In genomic region chr4:9690608-9691185, GRCh38 we compare ENCODE assay signal across 8 cellular contexts.
DNase-seq lines count a peak whose midpoint lies in the region; ATAC-seq, FAIRE-seq and TF ChIP-seq lines count a peak whose summit lies in the region.
"Not testable (repeated sequence)": the region's sequence is repeated elsewhere in the genome, so short reads cannot be mapped to it uniquely, and the experiment has no call there.

No MANE protein-coding gene starts in this region.

- H3K4me3 ChIP-seq in BLaER1 (peak overlapping the region; percentile 67), esophagus (ENCODE audit: low read depth in 1 of 2, low read length in 2 of 2) (peak overlapping the region; percentile 49 to 65), neural progenitor cell (peak overlapping the region; percentile 59)
- H3K4me3 ChIP-seq in K562, result not testable (repeated sequence)

- H3K9me1 ChIP-seq in K562 (ENCODE audit: control insufficient read depth, insufficient read depth, low read length), result not testable (repeated sequence)

- peak overlapping the region; percentile 86 for H3K4me2 ChIP-seq in BLaER1
- H3K4me2 ChIP-seq in K562 (ENCODE audit: insufficient read depth, low read length), result peak overlapping the region; percentile 66; the same call in 1 of the 2 replicates
- peak overlapping the region; percentile 68 for H3K4me2 ChIP-seq in neural progenitor cell

- FAIRE-seq in K562 (lab: Jason Lieb, UNC), result not testable (repeated sequence)

- not testable (repeated sequence) for TF ChIP-seq CTCF in K562 (IDR thresholded peaks at IDR 0.05 in 2 of 3, conservative IDR thresholded peaks at IDR 0.05 in 1 of 3; ENCODE audit: insufficient read depth in 2 of 3, low read depth in 1 of 3, low read length in 3 of 3); neural progenitor cell (IDR thresholded peaks at IDR 0.05)

- not testable (repeated sequence) for H3K9me3 Mint-ChIP-seq in IgD-negative memory B cell; activated CD4-positive, alpha-beta T cell treated with anti-CD3 and anti-CD28 coated beads, Interleukin-2, amount 10 ng/mL, durations not matched to agents 24 days and 14 days; neural progenitor cell; stimulated activated naive CD8-positive, alpha-beta T cell treated with anti-CD3 and anti-CD28 coated beads, Interleukin-15, Interleukin-2, amounts not matched to agents 100 ng/mL and 50 ng/mL, for 24 hours

- not testable (repeated sequence) for TF ChIP-seq POLR2A in K562 (conservative IDR thresholded peaks at IDR 0.05)

- 13% methylated on average over 6 of the region's 6 CpGs for WGBS in K562 (ENCODE audit: insufficient coverage, low coverage, missing lambda C conversion rate)
- 22 to 24% methylated on average over 6 of the region's 6 CpGs for WGBS in esophagus, 2 donors

- ATAC-seq in K562, result not testable (repeated sequence)

- not testable (repeated sequence) for H3K27me3 ChIP-seq in BLaER1; K562 (ENCODE audit: control insufficient read depth in 2 of 2, insufficient read depth in 2 of 2, low read length in 2 of 2); esophagus (ENCODE audit: control insufficient read depth in 1 of 2, insufficient read depth in 2 of 2, low read length in 2 of 2); neural progenitor cell

- H3K27ac Mint-ChIP-seq in IgD-negative memory B cell; activated CD4-positive, alpha-beta T cell treated with anti-CD3 and anti-CD28 coated beads, Interleukin-2, amount 10 ng/mL, durations not matched to agents 24 days and 14 days; stimulated activated naive CD8-positive, alpha-beta T cell treated with anti-CD3 and anti-CD28 coated beads, Interleukin-15, Interleukin-2, amounts not matched to agents 100 ng/mL and 50 ng/mL, for 24 hours: not testable (repeated sequence)
- H3K27ac Mint-ChIP-seq in neural progenitor cell, result peak overlapping the region; percentile 86

- H3K36me3 ChIP-seq in BLaER1; K562 (ENCODE audit: control insufficient read depth, insufficient read depth, low read length); esophagus (ENCODE audit: control insufficient read depth in 2 of 2, insufficient read depth in 2 of 2, low read length in 1 of 2); neural progenitor cell: not testable (repeated sequence)

- not testable (repeated sequence) for H3K9me3 ChIP-seq in BLaER1; K562 (replicated peaks; ENCODE audit: control insufficient read depth, insufficient read depth, low read depth, low read length); esophagus (ENCODE audit: control insufficient read depth in 2 of 2, insufficient read depth in 1 of 2, low read depth in 1 of 2, low read length in 1 of 2); neural progenitor cell (ENCODE audit: low read depth)

- intact Hi-C loops in activated CD4-positive, alpha-beta T cell treated with anti-CD3 and anti-CD28 coated beads, Interleukin-2, amount 10 ng/mL, durations not matched to agents 24 days and 14 days (cut with micrococcal nuclease); K562 (cut with micrococcal nuclease): not testable (repeated sequence)

- H3K9ac ChIP-seq in BLaER1, result peak overlapping the region; percentile 65; the same call in 1 of the 2 replicates
- not testable (repeated sequence) for H3K9ac ChIP-seq in K562 (ENCODE audit: insufficient read depth in 1 of 2, low read depth in 2 of 2, low read length in 2 of 2); neural progenitor cell

- H3K79me2 ChIP-seq in K562 (ENCODE audit: control insufficient read depth, insufficient read depth, low read length); neural progenitor cell (ENCODE audit: low read depth): not testable (repeated sequence)

- not testable (repeated sequence) for DNase-seq in activated CD4-positive, alpha-beta T cell treated with anti-CD3 and anti-CD28 coated beads, Interleukin-2, amount 10 ng/mL, durations not matched to agents 24 days and 14 days; K562 (ENCODE audit: extremely low read depth in 1 of 4, low spot score in 3 of 4); neural progenitor cell (ENCODE audit: low spot score)
- DNase-seq in left kidney (ENCODE audit: low read depth, low spot score), result peak; percentile 64

- peak overlapping the region; percentile 83 for H2AFZ ChIP-seq in K562 (ENCODE audit: low read depth, low read length)
- H2AFZ ChIP-seq in neural progenitor cell (replicated peaks), result peak overlapping the region; percentile 85

- not testable (repeated sequence) for H3F3A ChIP-seq in neural progenitor cell (ENCODE audit: low read depth)

- H3K4me1 ChIP-seq in BLaER1, result peaks cover 44% of the 10 kb centered on the region
- H3K4me1 ChIP-seq in K562 (replicated peaks in 1 of 2; ENCODE audit: control insufficient read depth in 2 of 2, insufficient read depth in 2 of 2, low read length in 2 of 2); esophagus (ENCODE audit: control insufficient read depth in 2 of 2, insufficient read depth in 2 of 2, low read length in 1 of 2); neural progenitor cell: not testable (repeated sequence)

- TF ChIP-seq RAD21 in K562 (CRISPR knock-in tag; conservative IDR thresholded peaks at IDR 0.05 in 1 of 2, IDR thresholded peaks at IDR 0.05 in 1 of 2), result not testable (repeated sequence)

- CTCF ChIA-PET in K562 (lab: Yijun Ruan, JAX; ENCODE audit: low intra/inter-chr PET ratio), result not testable (repeated sequence)

- not testable (repeated sequence) for H4K20me1 ChIP-seq in BLaER1; K562 (replicated peaks; ENCODE audit: control insufficient read depth, insufficient read depth, low read length); neural progenitor cell (ENCODE audit: low read depth)

- H3K27me3 Mint-ChIP-seq in IgD-negative memory B cell; activated CD4-positive, alpha-beta T cell treated with anti-CD3 and anti-CD28 coated beads, Interleukin-2, amount 10 ng/mL, durations not matched to agents 24 days and 14 days; stimulated activated naive CD8-positive, alpha-beta T cell treated with anti-CD3 and anti-CD28 coated beads, Interleukin-15, Interleukin-2, amounts not matched to agents 100 ng/mL and 50 ng/mL, for 24 hours: not testable (repeated sequence)
- H3K27me3 Mint-ChIP-seq in neural progenitor cell (ENCODE audit: insufficient read depth, low read depth), result peaks cover 10% of the 10 kb centered on the region

- peak overlapping the region; percentile 83 to 96 (median 87) for H3K4me3 Mint-ChIP-seq in IgD-negative memory B cell
- peak overlapping the region; percentile 83 for H3K4me3 Mint-ChIP-seq in activated CD4-positive, alpha-beta T cell treated with anti-CD3 and anti-CD28 coated beads, Interleukin-2, amount 10 ng/mL, durations not matched to agents 24 days and 14 days
- peak overlapping the region; percentile 79 for H3K4me3 Mint-ChIP-seq in neural progenitor cell
- H3K4me3 Mint-ChIP-seq in stimulated activated naive CD8-positive, alpha-beta T cell treated with anti-CD3 and anti-CD28 coated beads, Interleukin-15, Interleukin-2, amounts not matched to agents 100 ng/mL and 50 ng/mL, for 24 hours, result peak overlapping the region; percentile 74

- not testable (repeated sequence) for H3K36me3 Mint-ChIP-seq in IgD-negative memory B cell; activated CD4-positive, alpha-beta T cell treated with anti-CD3 and anti-CD28 coated beads, Interleukin-2, amount 10 ng/mL, durations not matched to agents 24 days and 14 days (ENCODE audit: low read depth); neural progenitor cell; stimulated activated naive CD8-positive, alpha-beta T cell treated with anti-CD3 and anti-CD28 coated beads, Interleukin-15, Interleukin-2, amounts not matched to agents 100 ng/mL and 50 ng/mL, for 24 hours (ENCODE audit: low read depth)

- in situ Hi-C loops in K562 (cut with MboI), result not testable (repeated sequence)

- BruUV-seq in K562 (replicated peaks; lab: Mats Ljungman, UMichigan), result not testable (repeated sequence)

- H3K4me1 Mint-ChIP-seq in IgD-negative memory B cell, result peaks cover 3 to 11% (median 8%) of the 10 kb centered on the region in 3 donors
- peaks cover 19% of the 10 kb centered on the region for H3K4me1 Mint-ChIP-seq in activated CD4-positive, alpha-beta T cell treated with anti-CD3 and anti-CD28 coated beads, Interleukin-2, amount 10 ng/mL, durations not matched to agents 24 days and 14 days
- H3K4me1 Mint-ChIP-seq in neural progenitor cell, result peaks cover 23% of the 10 kb centered on the region
- H3K4me1 Mint-ChIP-seq in stimulated activated naive CD8-positive, alpha-beta T cell treated with anti-CD3 and anti-CD28 coated beads, Interleukin-15, Interleukin-2, amounts not matched to agents 100 ng/mL and 50 ng/mL, for 24 hours (ENCODE audit: low read depth), result peaks cover 21% of the 10 kb centered on the region

- H3K27ac ChIP-seq in BLaER1 (peak overlapping the region; percentile 78; the same call in 1 of the 2 replicates), esophagus (ENCODE audit: low read depth in 2 of 2, low read length in 1 of 2) (peak overlapping the region; percentile 77 to 78)
- not testable (repeated sequence) for H3K27ac ChIP-seq in K562 (ENCODE audit: extremely low read depth, low read depth, low read length); neural progenitor cell

- POLR2A ChIA-PET in K562 (lab: Yijun Ruan, JAX), result not testable (repeated sequence)

- TF ChIP-seq EP300 in K562 (IDR thresholded peaks at IDR 0.05; ENCODE audit: low read length), result not testable (repeated sequence)
